ENCODE assay signal across 15 cellular contexts in the genomic region with DNA sequence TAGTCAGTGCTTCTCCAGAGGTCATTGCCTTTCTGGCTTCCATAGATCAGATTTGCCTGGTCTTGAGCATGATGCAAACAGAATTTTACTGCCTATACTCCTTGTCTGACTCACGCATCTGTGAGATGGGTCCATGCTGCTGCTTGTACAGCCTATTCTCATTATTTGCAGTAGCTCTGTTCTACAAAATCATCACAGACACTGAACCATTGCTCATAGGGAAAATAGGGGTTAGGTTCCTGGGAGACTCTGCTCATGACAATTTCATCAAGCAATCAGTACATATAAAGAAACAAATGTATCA.
"Had no signal": no experiment of that assay in that cellular context is flagged by ENCODE, and none has a peak within 500 bp of the region (broad histone marks: within the 10 kb centered on the region; RNA-seq: fewer than 3 reads in every experiment).

No MANE protein-coding gene starts in this region.

- H3K27me3 Mint-ChIP-seq: activated CD4-positive, alpha-beta memory T cell treated with anti-CD3 and anti-CD28 coated beads for 36 hours; activated naive CD8-positive, alpha-beta T cell treated with anti-CD3 and anti-CD28 coated beads, Interleukin-2, amount 10 ng/mL, durations not matched to agents 7 days and 5 days; central memory CD8-positive, alpha-beta T cell had no signal

- H3K27me3 ChIP-seq: breast epithelium, hepatocyte had no signal

- H3K36me3 ChIP-seq: breast epithelium, left ventricle myocardium inferior, tibial artery had no signal

- H3K27ac Mint-ChIP-seq: activated CD4-positive, alpha-beta memory T cell treated with anti-CD3 and anti-CD28 coated beads for 36 hours; activated naive CD4-positive, alpha-beta T cell treated with anti-CD3 and anti-CD28 coated beads for 36 hours; activated naive CD8-positive, alpha-beta T cell treated with anti-CD3 and anti-CD28 coated beads, Interleukin-2, amount 10 ng/mL, durations not matched to agents 7 days and 5 days; stimulated activated effector memory CD8-positive, alpha-beta T cell treated with anti-CD3 and anti-CD28 coated beads, Interleukin-12 subunit alpha, Interleukin-12 subunit beta, amount 100 ng/mL, for 72 hours; stimulated activated naive CD8-positive, alpha-beta T cell treated with anti-CD3 and anti-CD28 coated beads, Interleukin-15, amount 100 ng/mL, for 72 hours had no signal

- H3K79me2 ChIP-seq: hepatocyte, parathyroid adenoma had no signal

- H3K4me3 Mint-ChIP-seq: activated CD4-positive, alpha-beta memory T cell treated with anti-CD3 and anti-CD28 coated beads for 36 hours; activated naive CD4-positive, alpha-beta T cell treated with anti-CD3 and anti-CD28 coated beads for 36 hours; central memory CD8-positive, alpha-beta T cell; nephron; stimulated activated effector memory CD8-positive, alpha-beta T cell treated with anti-CD3 and anti-CD28 coated beads, Interleukin-12 subunit alpha, Interleukin-12 subunit beta, amount 100 ng/mL, for 72 hours; stimulated activated naive CD8-positive, alpha-beta T cell treated with anti-CD3 and anti-CD28 coated beads, Interleukin-15, amount 100 ng/mL, for 72 hours had no signal

- H3K4me3 ChIP-seq: breast epithelium, hepatocyte, left ventricle myocardium inferior, tibial artery had no signal

- DNase-seq: activated CD4-positive, alpha-beta T cell treated with anti-CD3 and anti-CD28 coated beads for 48 hours; activated naive CD8-positive, alpha-beta T cell treated with anti-CD3 and anti-CD28 coated beads, Interleukin-2, amount 10 ng/mL, durations not matched to agents 7 days and 5 days; amniotic stem cell; glutamatergic neuron; left ventricle myocardium inferior; tibial artery had no signal

- H3K9ac ChIP-seq: parathyroid adenoma had no signal

- H3K36me3 Mint-ChIP-seq: activated CD4-positive, alpha-beta memory T cell treated with anti-CD3 and anti-CD28 coated beads for 36 hours; activated naive CD8-positive, alpha-beta T cell treated with anti-CD3 and anti-CD28 coated beads, Interleukin-2, amount 10 ng/mL, durations not matched to agents 7 days and 5 days; stimulated activated effector memory CD8-positive, alpha-beta T cell treated with anti-CD3 and anti-CD28 coated beads, Interleukin-12 subunit alpha, Interleukin-12 subunit beta, amount 100 ng/mL, for 72 hours had no signal

- H3K9me3 ChIP-seq: breast epithelium, left ventricle myocardium inferior, tibial artery had no signal

- H3K9me3 Mint-ChIP-seq: activated CD4-positive, alpha-beta memory T cell treated with anti-CD3 and anti-CD28 coated beads for 36 hours; activated naive CD4-positive, alpha-beta T cell treated with anti-CD3 and anti-CD28 coated beads for 36 hours; activated naive CD8-positive, alpha-beta T cell treated with anti-CD3 and anti-CD28 coated beads, Interleukin-2, amount 10 ng/mL, durations not matched to agents 7 days and 5 days; central memory CD8-positive, alpha-beta T cell; nephron; stimulated activated effector memory CD8-positive, alpha-beta T cell treated with anti-CD3 and anti-CD28 coated beads, Interleukin-12 subunit alpha, Interleukin-12 subunit beta, amount 100 ng/mL, for 72 hours; stimulated activated naive CD8-positive, alpha-beta T cell treated with anti-CD3 and anti-CD28 coated beads, Interleukin-15, amount 100 ng/mL, for 72 hours had no signal

- H3K4me1 ChIP-seq: breast epithelium, parathyroid adenoma had no signal

- H3K27ac ChIP-seq: breast epithelium, hepatocyte, left ventricle myocardium inferior, parathyroid adenoma had no signal

- H3K4me2 ChIP-seq: hepatocyte had no signal

- H3K4me1 Mint-ChIP-seq: nephron had no signal
